1 cellular context compared by ENCODE assay signal in genomic region chr2:69538872-69539548, GRCh38.
TF ChIP-seq lines count a peak whose summit lies in the region.

No MANE protein-coding gene starts in this region.

TF ChIP-seq in HepG2, 621 proteins besides CTCF, POLR2A, EP300 and RAD21 (continued from another document and continues in another):
- TF ChIP-seq, protein P1, sequence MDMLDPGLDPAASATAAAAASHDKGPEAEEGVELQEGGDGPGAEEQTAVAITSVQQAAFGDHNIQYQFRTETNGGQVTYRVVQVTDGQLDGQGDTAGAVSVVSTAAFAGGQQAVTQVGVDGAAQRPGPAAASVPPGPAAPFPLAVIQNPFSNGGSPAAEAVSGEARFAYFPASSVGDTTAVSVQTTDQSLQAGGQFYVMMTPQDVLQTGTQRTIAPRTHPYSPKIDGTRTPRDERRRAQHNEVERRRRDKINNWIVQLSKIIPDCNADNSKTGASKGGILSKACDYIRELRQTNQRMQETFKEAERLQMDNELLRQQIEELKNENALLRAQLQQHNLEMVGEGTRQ (IDR thresholded peaks at IDR 0.05; ENCODE audit: low read depth, low read length), result no peak
- TF ChIP-seq, protein P1 (CRISPR knock-in tag; IDR thresholded peaks at IDR 0.05; ENCODE audit: borderline replicate concordance), result no peak
- peak; percentile 72; the same call in 1 of the 2 replicates for TF ChIP-seq THAP11 (CRISPR knock-in tag; IDR thresholded peaks at IDR 0.05)
- no peak for TF ChIP-seq POGK (CRISPR knock-in tag; conservative IDR thresholded peaks at IDR 0.05)
- TF ChIP-seq ATRX (CRISPR knock-in tag; IDR thresholded peaks at IDR 0.05; ENCODE audit: borderline replicate concordance), result no peak
- no peak for TF ChIP-seq KLF16 (CRISPR knock-in tag; IDR thresholded peaks at IDR 0.05)
- TF ChIP-seq, protein P2, sequence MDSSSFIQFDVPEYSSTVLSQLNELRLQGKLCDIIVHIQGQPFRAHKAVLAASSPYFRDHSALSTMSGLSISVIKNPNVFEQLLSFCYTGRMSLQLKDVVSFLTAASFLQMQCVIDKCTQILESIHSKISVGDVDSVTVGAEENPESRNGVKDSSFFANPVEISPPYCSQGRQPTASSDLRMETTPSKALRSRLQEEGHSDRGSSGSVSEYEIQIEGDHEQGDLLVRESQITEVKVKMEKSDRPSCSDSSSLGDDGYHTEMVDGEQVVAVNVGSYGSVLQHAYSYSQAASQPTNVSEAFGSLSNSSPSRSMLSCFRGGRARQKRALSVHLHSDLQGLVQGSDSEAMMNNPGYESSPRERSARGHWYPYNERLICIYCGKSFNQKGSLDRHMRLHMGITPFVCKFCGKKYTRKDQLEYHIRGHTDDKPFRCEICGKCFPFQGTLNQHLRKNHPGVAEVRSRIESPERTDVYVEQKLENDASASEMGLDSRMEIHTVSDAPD (CRISPR knock-in tag; IDR thresholded peaks at IDR 0.05), result no peak
- peak; percentile 94 for TF ChIP-seq NR2F6 (IDR thresholded peaks at IDR 0.05)
- TF ChIP-seq NR2F6 (CRISPR knock-in tag; IDR thresholded peaks at IDR 0.05), result peak; percentile 96
- TF ChIP-seq MTF2 (CRISPR knock-in tag; IDR thresholded peaks at IDR 0.05; ENCODE audit: borderline replicate concordance), result no peak
- TF ChIP-seq, protein P3, sequence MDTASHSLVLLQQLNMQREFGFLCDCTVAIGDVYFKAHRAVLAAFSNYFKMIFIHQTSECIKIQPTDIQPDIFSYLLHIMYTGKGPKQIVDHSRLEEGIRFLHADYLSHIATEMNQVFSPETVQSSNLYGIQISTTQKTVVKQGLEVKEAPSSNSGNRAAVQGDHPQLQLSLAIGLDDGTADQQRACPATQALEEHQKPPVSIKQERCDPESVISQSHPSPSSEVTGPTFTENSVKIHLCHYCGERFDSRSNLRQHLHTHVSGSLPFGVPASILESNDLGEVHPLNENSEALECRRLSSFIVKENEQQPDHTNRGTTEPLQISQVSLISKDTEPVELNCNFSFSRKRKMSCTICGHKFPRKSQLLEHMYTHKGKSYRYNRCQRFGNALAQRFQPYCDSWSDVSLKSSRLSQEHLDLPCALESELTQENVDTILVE (CRISPR knock-in tag; IDR thresholded peaks at IDR 0.05), result no peak
- TF ChIP-seq TOE1 (CRISPR knock-in tag; IDR thresholded peaks at IDR 0.05), result no peak
- no peak for TF ChIP-seq ZFP62 (CRISPR knock-in tag; IDR thresholded peaks at IDR 0.05)
- TF ChIP-seq FOXA1 (IDR thresholded peaks at IDR 0.05), result no peak
- no peak for TF ChIP-seq FOXA1 (CRISPR knock-in tag; IDR thresholded peaks at IDR 0.05)
- TF ChIP-seq TBX2 (CRISPR knock-in tag; IDR thresholded peaks at IDR 0.05; ENCODE audit: borderline replicate concordance), result peak; percentile 50; the same call in 1 of the 2 replicates
- TF ChIP-seq, protein P4, sequence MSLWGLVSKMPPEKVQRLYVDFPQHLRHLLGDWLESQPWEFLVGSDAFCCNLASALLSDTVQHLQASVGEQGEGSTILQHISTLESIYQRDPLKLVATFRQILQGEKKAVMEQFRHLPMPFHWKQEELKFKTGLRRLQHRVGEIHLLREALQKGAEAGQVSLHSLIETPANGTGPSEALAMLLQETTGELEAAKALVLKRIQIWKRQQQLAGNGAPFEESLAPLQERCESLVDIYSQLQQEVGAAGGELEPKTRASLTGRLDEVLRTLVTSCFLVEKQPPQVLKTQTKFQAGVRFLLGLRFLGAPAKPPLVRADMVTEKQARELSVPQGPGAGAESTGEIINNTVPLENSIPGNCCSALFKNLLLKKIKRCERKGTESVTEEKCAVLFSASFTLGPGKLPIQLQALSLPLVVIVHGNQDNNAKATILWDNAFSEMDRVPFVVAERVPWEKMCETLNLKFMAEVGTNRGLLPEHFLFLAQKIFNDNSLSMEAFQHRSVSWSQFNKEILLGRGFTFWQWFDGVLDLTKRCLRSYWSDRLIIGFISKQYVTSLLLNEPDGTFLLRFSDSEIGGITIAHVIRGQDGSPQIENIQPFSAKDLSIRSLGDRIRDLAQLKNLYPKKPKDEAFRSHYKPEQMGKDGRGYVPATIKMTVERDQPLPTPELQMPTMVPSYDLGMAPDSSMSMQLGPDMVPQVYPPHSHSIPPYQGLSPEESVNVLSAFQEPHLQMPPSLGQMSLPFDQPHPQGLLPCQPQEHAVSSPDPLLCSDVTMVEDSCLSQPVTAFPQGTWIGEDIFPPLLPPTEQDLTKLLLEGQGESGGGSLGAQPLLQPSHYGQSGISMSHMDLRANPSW (CRISPR knock-in tag; IDR thresholded peaks at IDR 0.05; ENCODE audit: borderline replicate concordance), result no peak
- TF ChIP-seq FOXK2 (IDR thresholded peaks at IDR 0.05), result no peak
- TF ChIP-seq ZNF263 (CRISPR knock-in tag; IDR thresholded peaks at IDR 0.05), result no peak
- no peak for TF ChIP-seq ARNT2 (CRISPR knock-in tag; IDR thresholded peaks at IDR 0.05; ENCODE audit: low read depth)
- TF ChIP-seq, protein P5, sequence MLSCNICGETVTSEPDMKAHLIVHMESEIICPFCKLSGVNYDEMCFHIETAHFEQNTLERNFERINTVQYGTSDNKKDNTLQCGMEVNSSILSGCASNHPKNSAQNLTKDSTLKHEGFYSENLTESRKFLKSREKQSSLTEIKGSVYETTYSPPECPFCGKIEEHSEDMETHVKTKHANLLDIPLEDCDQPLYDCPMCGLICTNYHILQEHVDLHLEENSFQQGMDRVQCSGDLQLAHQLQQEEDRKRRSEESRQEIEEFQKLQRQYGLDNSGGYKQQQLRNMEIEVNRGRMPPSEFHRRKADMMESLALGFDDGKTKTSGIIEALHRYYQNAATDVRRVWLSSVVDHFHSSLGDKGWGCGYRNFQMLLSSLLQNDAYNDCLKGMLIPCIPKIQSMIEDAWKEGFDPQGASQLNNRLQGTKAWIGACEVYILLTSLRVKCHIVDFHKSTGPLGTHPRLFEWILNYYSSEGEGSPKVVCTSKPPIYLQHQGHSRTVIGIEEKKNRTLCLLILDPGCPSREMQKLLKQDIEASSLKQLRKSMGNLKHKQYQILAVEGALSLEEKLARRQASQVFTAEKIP (CRISPR knock-in tag; IDR thresholded peaks at IDR 0.05; ENCODE audit: borderline replicate concordance), result no peak
- TF ChIP-seq ETV6 (CRISPR knock-in tag; conservative IDR thresholded peaks at IDR 0.05), result no peak
- 0 out of 2 replicates have a peak, but pooled peaks have one; percentile 32 for TF ChIP-seq ZKSCAN8 (CRISPR knock-in tag; IDR thresholded peaks at IDR 0.05; ENCODE audit: borderline replicate concordance)
- TF ChIP-seq KLF6 (CRISPR knock-in tag; IDR thresholded peaks at IDR 0.05), result no peak
- no peak for TF ChIP-seq HOXA7 (CRISPR knock-in tag; IDR thresholded peaks at IDR 0.05)
- no peak for TF ChIP-seq ATF7-NPFF (CRISPR knock-in tag; IDR thresholded peaks at IDR 0.05; ENCODE audit: low read depth)
- no peak for TF ChIP-seq ZNF773 (CRISPR knock-in tag; IDR thresholded peaks at IDR 0.05; ENCODE audit: borderline replicate concordance)
- no peak for TF ChIP-seq ZSCAN20 (CRISPR knock-in tag; IDR thresholded peaks at IDR 0.05; ENCODE audit: borderline replicate concordance)
- TF ChIP-seq, protein P6, sequence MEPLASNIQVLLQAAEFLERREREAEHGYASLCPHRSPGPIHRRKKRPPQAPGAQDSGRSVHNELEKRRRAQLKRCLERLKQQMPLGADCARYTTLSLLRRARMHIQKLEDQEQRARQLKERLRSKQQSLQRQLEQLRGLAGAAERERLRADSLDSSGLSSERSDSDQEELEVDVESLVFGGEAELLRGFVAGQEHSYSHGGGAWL (CRISPR knock-in tag; IDR thresholded peaks at IDR 0.05), result no peak
- no peak for TF ChIP-seq IRF2 (CRISPR knock-in tag; IDR thresholded peaks at IDR 0.05)
- peak; percentile 81 for TF ChIP-seq PHF21A (CRISPR knock-in tag; IDR thresholded peaks at IDR 0.05)
- TF ChIP-seq, protein P7, sequence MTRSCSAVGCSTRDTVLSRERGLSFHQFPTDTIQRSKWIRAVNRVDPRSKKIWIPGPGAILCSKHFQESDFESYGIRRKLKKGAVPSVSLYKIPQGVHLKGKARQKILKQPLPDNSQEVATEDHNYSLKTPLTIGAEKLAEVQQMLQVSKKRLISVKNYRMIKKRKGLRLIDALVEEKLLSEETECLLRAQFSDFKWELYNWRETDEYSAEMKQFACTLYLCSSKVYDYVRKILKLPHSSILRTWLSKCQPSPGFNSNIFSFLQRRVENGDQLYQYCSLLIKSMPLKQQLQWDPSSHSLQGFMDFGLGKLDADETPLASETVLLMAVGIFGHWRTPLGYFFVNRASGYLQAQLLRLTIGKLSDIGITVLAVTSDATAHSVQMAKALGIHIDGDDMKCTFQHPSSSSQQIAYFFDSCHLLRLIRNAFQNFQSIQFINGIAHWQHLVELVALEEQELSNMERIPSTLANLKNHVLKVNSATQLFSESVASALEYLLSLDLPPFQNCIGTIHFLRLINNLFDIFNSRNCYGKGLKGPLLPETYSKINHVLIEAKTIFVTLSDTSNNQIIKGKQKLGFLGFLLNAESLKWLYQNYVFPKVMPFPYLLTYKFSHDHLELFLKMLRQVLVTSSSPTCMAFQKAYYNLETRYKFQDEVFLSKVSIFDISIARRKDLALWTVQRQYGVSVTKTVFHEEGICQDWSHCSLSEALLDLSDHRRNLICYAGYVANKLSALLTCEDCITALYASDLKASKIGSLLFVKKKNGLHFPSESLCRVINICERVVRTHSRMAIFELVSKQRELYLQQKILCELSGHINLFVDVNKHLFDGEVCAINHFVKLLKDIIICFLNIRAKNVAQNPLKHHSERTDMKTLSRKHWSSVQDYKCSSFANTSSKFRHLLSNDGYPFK (CRISPR knock-in tag; IDR thresholded peaks at IDR 0.05; ENCODE audit: borderline replicate concordance), result no peak
- TF ChIP-seq, protein P8, sequence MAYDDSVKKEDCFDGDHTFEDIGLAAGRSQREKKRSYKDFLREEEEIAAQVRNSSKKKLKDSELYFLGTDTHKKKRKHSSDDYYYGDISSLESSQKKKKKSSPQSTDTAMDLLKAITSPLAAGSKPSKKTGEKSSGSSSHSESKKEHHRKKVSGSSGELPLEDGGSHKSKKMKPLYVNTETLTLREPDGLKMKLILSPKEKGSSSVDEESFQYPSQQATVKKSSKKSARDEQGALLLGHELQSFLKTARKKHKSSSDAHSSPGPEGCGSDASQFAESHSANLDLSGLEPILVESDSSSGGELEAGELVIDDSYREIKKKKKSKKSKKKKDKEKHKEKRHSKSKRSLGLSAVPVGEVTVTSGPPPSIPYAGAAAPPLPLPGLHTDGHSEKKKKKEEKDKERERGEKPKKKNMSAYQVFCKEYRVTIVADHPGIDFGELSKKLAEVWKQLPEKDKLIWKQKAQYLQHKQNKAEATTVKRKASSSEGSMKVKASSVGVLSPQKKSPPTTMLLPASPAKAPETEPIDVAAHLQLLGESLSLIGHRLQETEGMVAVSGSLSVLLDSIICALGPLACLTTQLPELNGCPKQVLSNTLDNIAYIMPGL (CRISPR knock-in tag; IDR thresholded peaks at IDR 0.05; ENCODE audit: borderline replicate concordance in 1 of 2, low read depth in 1 of 2), result peak in 1 of 2 experiments; percentile 28; a peak in 1 of 4 replicates
- no peak for TF ChIP-seq FOXJ3 (CRISPR knock-in tag; IDR thresholded peaks at IDR 0.05; ENCODE audit: borderline replicate concordance)
- 0 out of 2 replicates have a peak, but pooled peaks have one; percentile 32 for TF ChIP-seq ELF1 (CRISPR knock-in tag; IDR thresholded peaks at IDR 0.05)
- peak; percentile 99 for TF ChIP-seq FOSL2 (CRISPR knock-in tag; IDR thresholded peaks at IDR 0.05)
- no peak for TF ChIP-seq AGO1 (IDR thresholded peaks at IDR 0.05; ENCODE audit: low read depth, low read length, poor library complexity, severe bottlenecking)
- no peak for TF ChIP-seq ZBTB1 (CRISPR knock-in tag; IDR thresholded peaks at IDR 0.05; ENCODE audit: borderline replicate concordance)
- no peak for TF ChIP-seq NFAT5 (CRISPR knock-in tag; IDR thresholded peaks at IDR 0.05)
- no peak for TF ChIP-seq HES4 (CRISPR knock-in tag; IDR thresholded peaks at IDR 0.05; ENCODE audit: borderline replicate concordance)
